In genomic region chr20:2751868-2752630, GRCh38 we compare ENCODE assay signal across 8 cellular contexts. TPM values are rescaled to one million over a fixed set of nuclear protein-coding genes. Genes with fewer than 3 reads are reported as not detected.
DNase-seq lines count a peak whose midpoint lies in the region; ATAC-seq and TF ChIP-seq lines count a peak whose summit lies in the region.

No MANE protein-coding gene starts in this region.

- peaks cover 0 to 78% (median 35%) of the 10 kb centered on the region in 4 donors for H3K27me3 ChIP-seq in esophagus muscularis mucosa
- H3K27me3 ChIP-seq in prostate gland (replicated peaks; ENCODE audit: insufficient read depth) = no peaks in the 10 kb centered on the region

- intact Hi-C loops in esophagus muscularis mucosa (cut with DNase I) (loop anchor here (5.0 to 10.0 kb wide), 2 partner anchors 60 to 227 kb away; partner anchors contain the start of gene EBF4), prostate gland (cut with DNase I) (no loop called here)

- peaks cover 20 to 40% (median 36%) of the 10 kb centered on the region in 4 donors for H3K4me1 ChIP-seq in esophagus muscularis mucosa
- H3K4me1 ChIP-seq in prostate gland (replicated peaks) = peaks cover 17% of the 10 kb centered on the region

- H3K36me3 ChIP-seq in esophagus muscularis mucosa = peaks cover 0 to 10% (median 0%) of the 10 kb centered on the region in 4 donors
- H3K36me3 ChIP-seq in prostate gland = no peaks in the 10 kb centered on the region

- TF ChIP-seq POLR2A in esophagus muscularis mucosa (IDR thresholded peaks at IDR 0.05; ENCODE audit: low read depth) = no peak
- TF ChIP-seq POLR2A in prostate gland (IDR thresholded peaks at IDR 0.05) = no peak
- no peak for TF ChIP-seq POLR2A in GM18505 (IDR thresholded peaks at IDR 0.05; ENCODE audit: borderline replicate concordance, extremely low read depth, insufficient read depth, insufficient read length)

- no peaks in the 10 kb centered on the region for H3K36me3 Mint-ChIP-seq in activated CD8-positive, alpha-beta T cell treated with anti-CD3 and anti-CD28 coated beads, Interleukin-2, amount 10 ng/mL, durations not matched to agents 7 days and 5 days (ENCODE audit: low read depth)

- H3K27me3 Mint-ChIP-seq in activated CD8-positive, alpha-beta T cell treated with anti-CD3 and anti-CD28 coated beads, Interleukin-2, amount 10 ng/mL, durations not matched to agents 7 days and 5 days (ENCODE audit: low read depth) = peaks cover 59% of the 10 kb centered on the region

- no peak for TF ChIP-seq EP300 in esophagus muscularis mucosa (IDR thresholded peaks at IDR 0.05)

- WGBS in esophagus muscularis mucosa = 10% methylated on average over 46 of the region's 100 CpGs
- 2% methylated on average over 84 of the region's 100 CpGs for WGBS in prostate gland

- CTCF ChIA-PET in activated CD8-positive, alpha-beta T cell treated with anti-CD3 and anti-CD28 coated beads, Interleukin-2, amount 10 ng/mL, durations not matched to agents 7 days and 5 days (lab: Charles Lee) = interaction anchor here (1.2 to 4.5 kb wide), 15 partner anchors 8 to 149 kb away, joined by 3 to 37 read pairs (median 5); partner anchors contain the start of gene NOP56

- no peak overlapping the region for H3K27ac Mint-ChIP-seq in activated CD8-positive, alpha-beta T cell treated with anti-CD3 and anti-CD28 coated beads, Interleukin-2, amount 10 ng/mL, durations not matched to agents 7 days and 5 days

- TF ChIP-seq CTCF in C4-2B (conservative IDR thresholded peaks at IDR 0.05) = no peak
- peak in 1 of 3 experiments; percentile 16 for TF ChIP-seq CTCF in esophagus muscularis mucosa (IDR thresholded peaks at IDR 0.05)
- peak in 3 of 4 experiments; percentile 10 to 49 (median 45) for TF ChIP-seq CTCF in prostate gland (IDR thresholded peaks at IDR 0.05)

- DNase-seq in Kasumi-1 (lab: John Stamatoyannopoulos, UW) (peak; percentile 7 to 8), esophagus muscularis mucosa (ENCODE audit: extremely low spot score) (no peak), prostate gland (ENCODE audit: low spot score) (peak; percentile 52), C1 segment of cervical spinal cord (lab: John Stamatoyannopoulos, UW) (no peak)
- peak; percentile 52 for DNase-seq in activated CD8-positive, alpha-beta T cell treated with anti-CD3 and anti-CD28 coated beads, Interleukin-2, amount 10 ng/mL, durations not matched to agents 7 days and 5 days

- ATAC-seq in activated CD8-positive, alpha-beta T cell treated with anti-CD3 and anti-CD28 coated beads, Interleukin-2, amount 10 ng/mL, durations not matched to agents 7 days and 5 days = peak; percentile 66
- no peak for ATAC-seq in GM18909 (IDR thresholded peaks at IDR 0.05; ENCODE audit: poor library complexity, unreplicated experiment)
- ATAC-seq in GM18505 (IDR thresholded peaks at IDR 0.05; ENCODE audit: unreplicated experiment) = no peak

- H3K4me3 ChIP-seq in esophagus muscularis mucosa = peak overlapping the region; percentile 45 to 64 (median 49)
- peak overlapping the region; percentile 40 to 55 for H3K4me3 ChIP-seq in prostate gland

- H3K9me3 ChIP-seq in esophagus muscularis mucosa (no peaks in the 10 kb centered on the region), prostate gland (no peaks in the 10 kb centered on the region)

- POLR2A ChIA-PET in activated CD8-positive, alpha-beta T cell treated with anti-CD3 and anti-CD28 coated beads, Interleukin-2, amount 10 ng/mL, durations not matched to agents 7 days and 5 days (lab: Charles Lee) = no interaction called here

- H3K27ac ChIP-seq in C4-2B (peak overlapping the region; percentile 91), esophagus muscularis mucosa (replicated peaks in 1 of 4) (peak overlapping the region in 2 of 4 donors; percentile 44 to 55), prostate gland (peak overlapping the region; percentile 78 to 92)

- peaks cover 21% of the 10 kb centered on the region for H3K4me1 Mint-ChIP-seq in activated CD8-positive, alpha-beta T cell treated with anti-CD3 and anti-CD28 coated beads, Interleukin-2, amount 10 ng/mL, durations not matched to agents 7 days and 5 days (ENCODE audit: low read depth)

- H3K9me3 Mint-ChIP-seq in activated CD8-positive, alpha-beta T cell treated with anti-CD3 and anti-CD28 coated beads, Interleukin-2, amount 10 ng/mL, durations not matched to agents 7 days and 5 days (ENCODE audit: insufficient read depth) = no peaks in the 10 kb centered on the region

- no peak overlapping the region for H3K4me3 Mint-ChIP-seq in activated CD8-positive, alpha-beta T cell treated with anti-CD3 and anti-CD28 coated beads, Interleukin-2, amount 10 ng/mL, durations not matched to agents 7 days and 5 days

RNA-seq across cellular contexts. Expression of gene CPXM1, which starts 48.4 kb away (rescaled TPM):
- total RNA-seq in activated CD8-positive, alpha-beta T cell treated with anti-CD3 and anti-CD28 coated beads, Interleukin-2, amount 10 ng/mL, durations not matched to agents 7 days and 5 days = under 1 TPM; 0.11 to 0.26 TPM
- total RNA-seq in esophagus muscularis mucosa = 1 to 10 TPM in 1 of 4 donors, under 1 TPM in 2, not detected in 1; 0.17 to 1.3 (median 0.45) TPM
- total RNA-seq in prostate gland = 10 to 100 TPM in 1 of 2 donors, 1 to 10 TPM in 1; 7.4 to 35.5 TPM

RNA-seq across cellular contexts. Expression of gene EBF4, which starts 59.5 kb away (rescaled TPM):
- not detected for total RNA-seq in activated CD8-positive, alpha-beta T cell treated with anti-CD3 and anti-CD28 coated beads, Interleukin-2, amount 10 ng/mL, durations not matched to agents 7 days and 5 days
- total RNA-seq in esophagus muscularis mucosa (10 to 100 TPM; 23.7 to 46.7 (median 30.1) TPM), prostate gland (10 to 100 TPM; 48.9 to 58.8 TPM)

Comparison
In these comparisons a context has a peak if more than half of its experiments do, and no peak if none do; other contexts are left out.
1. DNase-seq: peak in Kasumi-1 (2 of 2), activated CD8-positive, alpha-beta T cell treated with anti-CD3 and anti-CD28 coated beads, Interleukin-2, amount 10 ng/mL, durations not matched to agents 7 days and 5 days (single experiment) and prostate gland (single experiment); none in esophagus muscularis mucosa (single experiment) and C1 segment of cervical spinal cord (0 of 14).
2. RNA of gene EBF4, which starts 59.5 kb away (total RNA-seq): 48.9 to 58.8 TPM in prostate gland and 23.7 to 46.7 TPM in esophagus muscularis mucosa; not detected in activated CD8-positive, alpha-beta T cell treated with anti-CD3 and anti-CD28 coated beads, Interleukin-2, amount 10 ng/mL, durations not matched to agents 7 days and 5 days; every median in the first group is over 10 times any median in the second.